35 cellular contexts compared by ENCODE assay signal in the genomic region with DNA sequence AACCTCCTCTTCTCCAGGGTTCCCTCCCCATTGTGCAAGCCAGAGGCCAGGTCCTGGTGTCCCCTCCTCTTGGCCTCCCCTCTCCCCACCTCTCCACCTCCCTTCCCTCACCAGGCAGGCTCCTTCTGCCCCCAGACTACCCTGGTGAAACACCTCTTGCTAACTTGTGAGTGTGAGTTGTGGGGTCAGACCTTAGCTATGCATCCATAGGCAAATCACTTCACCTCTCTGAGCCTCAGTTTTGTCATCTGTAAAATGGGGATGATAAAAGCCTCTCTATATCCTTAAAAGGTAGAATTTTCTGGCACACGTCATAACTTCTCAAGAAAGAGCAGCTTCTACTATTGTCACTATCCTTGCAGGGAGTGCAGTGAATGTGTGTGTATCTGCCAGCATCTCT. TPM values are rescaled to one million over a fixed set of nuclear protein-coding genes. Genes with fewer than 3 reads are reported as not detected.
"Had no signal": no experiment of that assay in that cellular context is flagged by ENCODE, and none has a peak within 500 bp of the region (broad histone marks: within the 10 kb centered on the region; RNA-seq: fewer than 3 reads in every experiment).

No MANE protein-coding gene starts in this region.

- ATAC-seq: activated CD4-positive, alpha-beta T cell treated with anti-CD3 and anti-CD28 coated beads for 36 hours; activated CD8-positive, alpha-beta memory T cell treated with anti-CD3 and anti-CD28 coated beads, Interleukin-2, amount 10 ng/mL, durations not matched to agents 7 days and 5 days; activated CD8-positive, alpha-beta T cell treated with anti-CD3 and anti-CD28 coated beads, Interleukin-2, amount 10 ng/mL, durations not matched to agents 7 days and 5 days; activated naive CD8-positive, alpha-beta T cell treated with anti-CD3 and anti-CD28 coated beads, Interleukin-2, amount 50 U/mL, for 24 hours; body of pancreas; gastroesophageal sphincter had no signal

- H3K9me3 Mint-ChIP-seq: activated CD4-positive, alpha-beta memory T cell treated with anti-CD3 and anti-CD28 coated beads for 36 hours; activated CD4-positive, alpha-beta T cell treated with anti-CD3 and anti-CD28 coated beads, Interleukin-2, amount 10 ng/mL, durations not matched to agents 24 days and 14 days; activated naive CD4-positive, alpha-beta T cell treated with anti-CD3 and anti-CD28 coated beads for 36 hours; activated naive CD4-positive, alpha-beta T cell treated with anti-CD3 and anti-CD28 coated beads, Interleukin-2, amount 50 U/mL, for 24 hours; activated naive CD8-positive, alpha-beta T cell treated with anti-CD3 and anti-CD28 coated beads for 36 hours; activated naive CD8-positive, alpha-beta T cell treated with anti-CD3 and anti-CD28 coated beads, Interleukin-2, amount 50 U/mL, for 24 hours; activated T-helper 1 cell treated with anti-CD3 and anti-CD28 coated beads, Interleukin-12 subunit alpha, Interleukin-12 subunit beta, Interleukin-2, Interleukin-4 antibody, amounts not matched to agents 30 ng/mL and 10 ng/mL and 1 ng/mL, durations not matched to agents 14 hours and 24 hours and 36 hours; activated T-helper 2 cell treated with anti-CD3 and anti-CD28 coated beads, Interferon-gamma antibody, Interleukin-2, Interleukin-4, amounts not matched to agents 10 μg/mL and 5 μg/mL and 100 μg/mL, durations not matched to agents 14 hours and 24 hours and 36 hours had no signal

- H3K27ac ChIP-seq: adrenal gland, body of pancreas, colonic mucosa, epithelial cell of prostate, esophagus squamous epithelium, gastroesophageal sphincter had no signal

- DNase-seq: activated CD4-positive, alpha-beta memory T cell treated with anti-CD3 and anti-CD28 coated beads for 36 hours; activated CD4-positive, alpha-beta T cell treated with anti-CD3 and anti-CD28 coated beads for 36 hours; activated CD4-positive, alpha-beta T cell treated with anti-CD3 and anti-CD28 coated beads, Interleukin-2, amount 10 ng/mL, durations not matched to agents 24 days and 14 days; activated CD4-positive, CD25-positive, alpha-beta regulatory T cell; activated CD4-positive, CD25-positive, alpha-beta regulatory T cell treated with anti-CD3 and anti-CD28 coated beads, Interleukin-2, amount 50 U/mL, for 72 hours; activated CD8-positive, alpha-beta memory T cell treated with anti-CD3 and anti-CD28 coated beads, Interleukin-2, amount 10 ng/mL, durations not matched to agents 7 days and 5 days; activated CD8-positive, alpha-beta memory T cell treated with anti-CD3 and anti-CD28 coated beads, Interleukin-2, amount 50 U/mL, for 4 hours; activated CD8-positive, alpha-beta T cell treated with anti-CD3 and anti-CD28 coated beads, Interleukin-2, amount 10 ng/mL, durations not matched to agents 7 days and 5 days; activated effector memory CD4-positive, alpha-beta T cell treated with anti-CD3 and anti-CD28 coated beads, Interleukin-2, amount 50 U/mL, for 16 hours; activated naive CD4-positive, alpha-beta T cell treated with anti-CD3 and anti-CD28 coated beads for 36 hours; activated naive CD8-positive, alpha-beta T cell treated with anti-CD3 and anti-CD28 coated beads for 36 hours; activated naive CD8-positive, alpha-beta T cell treated with anti-CD3 and anti-CD28 coated beads, Interleukin-2, amount 50 U/mL, for 24 hours; activated T-cell treated with anti-CD3 and anti-CD28 coated beads, Interleukin-2, amount 50 U/mL, for 1 hour; activated T-cell treated with anti-CD3 and anti-CD28 coated beads, Interleukin-2, amount 50 U/mL, for 48 hours; adrenal gland; amygdala; body of pancreas; caudate nucleus; effector CD8-positive, alpha-beta T cell; esophagus squamous epithelium; foreskin melanocyte; T-helper 2 cell had no signal

- H3K36me3 Mint-ChIP-seq: activated CD4-positive, alpha-beta memory T cell treated with anti-CD3 and anti-CD28 coated beads for 36 hours; activated CD8-positive, alpha-beta memory T cell treated with anti-CD3 and anti-CD28 coated beads, Interleukin-2, amount 10 ng/mL, durations not matched to agents 7 days and 5 days; activated naive CD4-positive, alpha-beta T cell treated with anti-CD3 and anti-CD28 coated beads, Interleukin-2, amount 50 U/mL, for 24 hours; activated naive CD8-positive, alpha-beta T cell treated with anti-CD3 and anti-CD28 coated beads for 36 hours had no signal

- H3K4me1 Mint-ChIP-seq: activated CD4-positive, alpha-beta T cell treated with anti-CD3 and anti-CD28 coated beads for 36 hours; activated CD4-positive, alpha-beta T cell treated with anti-CD3 and anti-CD28 coated beads, Interleukin-2, amount 10 ng/mL, durations not matched to agents 24 days and 14 days; activated CD8-positive, alpha-beta memory T cell treated with anti-CD3 and anti-CD28 coated beads, Interleukin-2, amount 10 ng/mL, durations not matched to agents 7 days and 5 days; activated naive CD4-positive, alpha-beta T cell treated with anti-CD3 and anti-CD28 coated beads, Interleukin-2, amount 50 U/mL, for 24 hours; activated naive CD8-positive, alpha-beta T cell treated with anti-CD3 and anti-CD28 coated beads for 36 hours; activated naive CD8-positive, alpha-beta T cell treated with anti-CD3 and anti-CD28 coated beads, Interleukin-2, amount 50 U/mL, for 24 hours had no signal

- H3K27me3 ChIP-seq: body of pancreas, colonic mucosa had no signal

- H3K27ac Mint-ChIP-seq: activated CD4-positive, alpha-beta memory T cell treated with anti-CD3 and anti-CD28 coated beads for 36 hours; activated CD4-positive, alpha-beta T cell treated with anti-CD3 and anti-CD28 coated beads for 36 hours; activated CD4-positive, alpha-beta T cell treated with anti-CD3 and anti-CD28 coated beads, Interleukin-2, amount 10 ng/mL, durations not matched to agents 24 days and 14 days; activated CD8-positive, alpha-beta memory T cell treated with anti-CD3 and anti-CD28 coated beads, Interleukin-2, amount 10 ng/mL, durations not matched to agents 7 days and 5 days; activated CD8-positive, alpha-beta T cell treated with anti-CD3 and anti-CD28 coated beads, Interleukin-2, amount 10 ng/mL, durations not matched to agents 7 days and 5 days; activated naive CD4-positive, alpha-beta T cell treated with anti-CD3 and anti-CD28 coated beads for 36 hours; activated naive CD4-positive, alpha-beta T cell treated with anti-CD3 and anti-CD28 coated beads, Interleukin-2, amount 50 U/mL, for 24 hours; activated naive CD8-positive, alpha-beta T cell treated with anti-CD3 and anti-CD28 coated beads for 36 hours; activated naive CD8-positive, alpha-beta T cell treated with anti-CD3 and anti-CD28 coated beads, Interleukin-2, amount 50 U/mL, for 24 hours; activated T-helper 1 cell treated with anti-CD3 and anti-CD28 coated beads, Interleukin-12 subunit alpha, Interleukin-12 subunit beta, Interleukin-2, Interleukin-4 antibody, amounts not matched to agents 30 ng/mL and 10 ng/mL and 1 ng/mL, durations not matched to agents 14 hours and 24 hours and 36 hours; activated T-helper 2 cell treated with anti-CD3 and anti-CD28 coated beads, Interferon-gamma antibody, Interleukin-2, Interleukin-4, amounts not matched to agents 10 μg/mL and 5 μg/mL and 100 μg/mL, durations not matched to agents 14 hours and 24 hours and 36 hours had no signal

- H3K4me1 ChIP-seq: adrenal gland, colonic mucosa had no signal

- H3K4me3 ChIP-seq: adrenal gland, body of pancreas, colonic mucosa, esophagus squamous epithelium, gastroesophageal sphincter had no signal

- H3K9me3 ChIP-seq: adrenal gland, body of pancreas, colonic mucosa, esophagus squamous epithelium, gastroesophageal sphincter had no signal

- H3K4me3 Mint-ChIP-seq: activated CD4-positive, alpha-beta memory T cell treated with anti-CD3 and anti-CD28 coated beads for 36 hours; activated CD4-positive, alpha-beta T cell treated with anti-CD3 and anti-CD28 coated beads for 36 hours; activated CD4-positive, alpha-beta T cell treated with anti-CD3 and anti-CD28 coated beads, Interleukin-2, amount 10 ng/mL, durations not matched to agents 24 days and 14 days; activated CD8-positive, alpha-beta memory T cell treated with anti-CD3 and anti-CD28 coated beads, Interleukin-2, amount 10 ng/mL, durations not matched to agents 7 days and 5 days; activated CD8-positive, alpha-beta T cell treated with anti-CD3 and anti-CD28 coated beads, Interleukin-2, amount 10 ng/mL, durations not matched to agents 7 days and 5 days; activated naive CD4-positive, alpha-beta T cell treated with anti-CD3 and anti-CD28 coated beads for 36 hours; activated naive CD4-positive, alpha-beta T cell treated with anti-CD3 and anti-CD28 coated beads, Interleukin-2, amount 50 U/mL, for 24 hours; activated naive CD8-positive, alpha-beta T cell treated with anti-CD3 and anti-CD28 coated beads for 36 hours; activated naive CD8-positive, alpha-beta T cell treated with anti-CD3 and anti-CD28 coated beads, Interleukin-2, amount 50 U/mL, for 24 hours; activated T-helper 1 cell treated with anti-CD3 and anti-CD28 coated beads, Interleukin-12 subunit alpha, Interleukin-12 subunit beta, Interleukin-2, Interleukin-4 antibody, amounts not matched to agents 30 ng/mL and 10 ng/mL and 1 ng/mL, durations not matched to agents 14 hours and 24 hours and 36 hours had no signal

- H3K36me3 ChIP-seq: adrenal gland, colonic mucosa, esophagus squamous epithelium, gastroesophageal sphincter had no signal

RNA-seq across cellular contexts. Expression of gene DIO3, which starts 7.9 kb away (rescaled TPM):
- total RNA-seq: activated CD4-positive, alpha-beta memory T cell treated with anti-CD3 and anti-CD28 coated beads for 36 hours; activated CD4-positive, alpha-beta T cell treated with anti-CD3 and anti-CD28 coated beads for 36 hours; activated CD4-positive, alpha-beta T cell treated with anti-CD3 and anti-CD28 coated beads, Interleukin-2, amount 10 ng/mL, durations not matched to agents 24 days and 14 days; activated CD8-positive, alpha-beta memory T cell treated with anti-CD3 and anti-CD28 coated beads for 36 hours; activated CD8-positive, alpha-beta memory T cell treated with anti-CD3 and anti-CD28 coated beads, Interleukin-2, amount 10 ng/mL, durations not matched to agents 7 days and 5 days; activated CD8-positive, alpha-beta T cell treated with anti-CD3 and anti-CD28 coated beads, Interleukin-2, amount 10 ng/mL, durations not matched to agents 7 days and 5 days; activated naive CD4-positive, alpha-beta T cell treated with anti-CD3 and anti-CD28 coated beads for 36 hours; activated naive CD8-positive, alpha-beta T cell treated with anti-CD3 and anti-CD28 coated beads for 36 hours; activated T-helper 1 cell treated with anti-CD3 and anti-CD28 coated beads, Interleukin-12 subunit alpha, Interleukin-12 subunit beta, Interleukin-2, Interleukin-4 antibody, amounts not matched to agents 30 ng/mL and 10 ng/mL and 1 ng/mL, durations not matched to agents 14 hours and 24 hours and 36 hours; activated T-helper 2 cell treated with anti-CD3 and anti-CD28 coated beads, Interferon-gamma antibody, Interleukin-2, Interleukin-4, amounts not matched to agents 10 μg/mL and 5 μg/mL and 100 μg/mL, durations not matched to agents 14 hours and 24 hours and 36 hours; dermis microvascular lymphatic vessel endothelial cell; endothelial cell of umbilical vein; fibroblast of villous mesenchyme; glomerular endothelial cell; T-helper 1 cell treated with Interleukin-12 subunit alpha and Interleukin-12 subunit beta and Interleukin-4 antibody, amounts not matched to agents 30 ng/mL and 1 ng/mL, for 36 hours had no signal
- polyA plus RNA-seq: endothelial cell of umbilical vein, fibroblast of lung had no signal
